In the genomic region with DNA sequence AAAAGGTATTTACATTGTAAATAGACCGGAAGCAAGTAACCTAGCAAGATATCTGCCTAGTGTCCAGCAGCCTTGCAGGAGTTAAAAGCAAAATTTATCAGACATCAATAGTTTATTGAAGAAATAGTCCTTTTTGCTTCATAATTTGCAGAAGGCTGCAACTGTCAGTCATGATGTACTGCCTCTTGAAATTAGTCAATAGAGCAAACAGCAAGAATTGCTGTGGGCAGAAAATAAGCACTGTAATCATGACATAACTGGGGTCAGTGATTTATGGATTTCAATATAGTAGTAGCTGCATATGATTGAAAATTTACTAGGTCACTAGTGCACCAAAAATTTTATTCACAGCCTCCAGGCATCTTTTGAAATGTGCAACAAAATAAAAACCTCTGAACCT, we compare ENCODE assay signal across 37 cellular contexts.
"Had no signal": no experiment of that assay in that cellular context is flagged by ENCODE, and none has a peak within 500 bp of the region (broad histone marks: within the 10 kb centered on the region; RNA-seq: fewer than 3 reads in every experiment).

No MANE protein-coding gene starts in this region.

- H3K4me3 ChIP-seq: MG63, PC-9 had no signal

- H3K27ac Mint-ChIP-seq: activated CD4-positive, alpha-beta memory T cell treated with anti-CD3 and anti-CD28 coated beads, Interleukin-2, amount 10 ng/mL, durations not matched to agents 7 days and 5 days; activated CD8-positive, alpha-beta memory T cell treated with anti-CD3 and anti-CD28 coated beads, Interleukin-2, amount 10 ng/mL, durations not matched to agents 7 days and 5 days; activated naive CD8-positive, alpha-beta T cell treated with anti-CD3 and anti-CD28 coated beads for 36 hours; activated T-cell treated with anti-CD3 and anti-CD28 coated beads, Interleukin-2, amount 50 U/mL, for 72 hours; activated T-helper 17 cell treated with anti-CD3 and anti-CD28 coated beads, Interleukin-2, amount 50 U/mL, for 72 hours had no signal

- H3K9me3 Mint-ChIP-seq: activated CD4-positive, alpha-beta memory T cell treated with anti-CD3 and anti-CD28 coated beads, Interleukin-2, amount 10 ng/mL, durations not matched to agents 7 days and 5 days; activated naive CD8-positive, alpha-beta T cell treated with anti-CD3 and anti-CD28 coated beads for 36 hours; activated T-cell treated with anti-CD3 and anti-CD28 coated beads, Interleukin-2, amount 50 U/mL, for 72 hours; activated T-helper 17 cell treated with anti-CD3 and anti-CD28 coated beads, Interleukin-2, amount 50 U/mL, for 72 hours had no signal

- DNase-seq: activated CD4-positive, alpha-beta memory T cell treated with anti-CD3 and anti-CD28 coated beads, Interleukin-2, amount 10 ng/mL, durations not matched to agents 7 days and 5 days; activated CD4-positive, alpha-beta T cell treated with anti-CD3 and anti-CD28 coated beads for 1 hour; activated CD4-positive, alpha-beta T cell treated with anti-CD3 and anti-CD28 coated beads for 48 hours; activated CD4-positive, CD25-positive, alpha-beta regulatory T cell; activated CD8-positive, alpha-beta memory T cell treated with anti-CD3 and anti-CD28 coated beads for 24 hours; activated CD8-positive, alpha-beta memory T cell treated with anti-CD3 and anti-CD28 coated beads, Interleukin-2, amount 10 ng/mL, durations not matched to agents 7 days and 5 days; activated CD8-positive, alpha-beta memory T cell treated with anti-CD3 and anti-CD28 coated beads, Interleukin-2, amount 50 U/mL, for 48 hours; activated effector memory CD4-positive, alpha-beta T cell treated with anti-CD3 and anti-CD28 coated beads, Interleukin-2, amount 50 U/mL, for 16 hours; activated naive CD4-positive, alpha-beta T cell; activated naive CD4-positive, alpha-beta T cell treated with anti-CD3 and anti-CD28 coated beads, Interleukin-2, amount 50 U/mL, for 16 hours; activated naive CD8-positive, alpha-beta T cell treated with anti-CD3 and anti-CD28 coated beads for 36 hours; activated T-cell treated with anti-CD3 and anti-CD28 coated beads, Interleukin-2, amount 50 U/mL, for 72 hours; amniotic stem cell; aorta; brain microvascular endothelial cell; central memory CD4-positive, alpha-beta T cell; Kasumi-1; MG63; NCI-H1048; NCI-H1105 treated with DMSO at 0.1 percent for 48 hours; NCI-H146; NCI-H187; NCI-H2029 treated with DMSO at 0.1 percent for 48 hours; NCI-H2107; NCI-H2171; NCI-H510A; NCI-H526; NCI-H82; NK-92 treated with Interleukin-12 subunit alpha and Interleukin-12 subunit beta, amount 100 ng/mL, for 24 hours; PC-9; Right ventricle myocardium superior; SW 1271; T-helper 1 cell; T-helper 2 cell; T-helper 9 cell; WERI-Rb-1 had no signal

- H3K4me2 ChIP-seq: PC-9 had no signal

- H3K9me3 ChIP-seq: MG63 had no signal

- H3K27ac ChIP-seq: brain microvascular endothelial cell, PC-9, WERI-Rb-1 had no signal

- H3K27me3 ChIP-seq: brain microvascular endothelial cell, MG63 had no signal

- ATAC-seq: activated CD8-positive, alpha-beta memory T cell treated with anti-CD3 and anti-CD28 coated beads, Interleukin-2, amount 10 ng/mL, durations not matched to agents 7 days and 5 days; activated T-cell treated with anti-CD3 and anti-CD28 coated beads, Interleukin-2, amount 50 U/mL, for 72 hours; activated T-helper 17 cell treated with anti-CD3 and anti-CD28 coated beads, Interleukin-2, amount 50 U/mL, for 72 hours had no signal

- H3K4me3 Mint-ChIP-seq: activated CD4-positive, alpha-beta memory T cell treated with anti-CD3 and anti-CD28 coated beads, Interleukin-2, amount 10 ng/mL, durations not matched to agents 7 days and 5 days; activated CD8-positive, alpha-beta memory T cell treated with anti-CD3 and anti-CD28 coated beads, Interleukin-2, amount 10 ng/mL, durations not matched to agents 7 days and 5 days; activated naive CD8-positive, alpha-beta T cell treated with anti-CD3 and anti-CD28 coated beads for 36 hours; activated T-cell treated with anti-CD3 and anti-CD28 coated beads, Interleukin-2, amount 50 U/mL, for 72 hours; activated T-helper 17 cell treated with anti-CD3 and anti-CD28 coated beads, Interleukin-2, amount 50 U/mL, for 72 hours had no signal

- H2AFZ ChIP-seq: PC-9 had no signal

- H3K27me3 Mint-ChIP-seq: activated CD4-positive, alpha-beta memory T cell treated with anti-CD3 and anti-CD28 coated beads, Interleukin-2, amount 10 ng/mL, durations not matched to agents 7 days and 5 days; activated CD8-positive, alpha-beta memory T cell treated with anti-CD3 and anti-CD28 coated beads, Interleukin-2, amount 10 ng/mL, durations not matched to agents 7 days and 5 days; activated naive CD8-positive, alpha-beta T cell treated with anti-CD3 and anti-CD28 coated beads for 36 hours; activated T-helper 17 cell treated with anti-CD3 and anti-CD28 coated beads, Interleukin-2, amount 50 U/mL, for 72 hours had no signal
